7 cellular contexts compared by ENCODE assay signal in genomic region chr15:44784918-44785274, GRCh38. TPM values are rescaled to one million over a fixed set of nuclear protein-coding genes. Genes with fewer than 3 reads are reported as not detected.
DNase-seq lines count a peak whose midpoint lies in the region; ATAC-seq and TF ChIP-seq lines count a peak whose summit lies in the region.
"Not testable (repeated sequence)": the region's sequence is repeated elsewhere in the genome, so short reads cannot be mapped to it uniquely, and the experiment has no call there.

No MANE protein-coding gene starts in this region.

- H3K4me3 ChIP-seq in GM12865 (ENCODE audit: low read depth, low read length) = peak overlapping the region; percentile 62
- H3K4me3 ChIP-seq in left ventricle myocardium inferior = peak overlapping the region; percentile 87

- not testable (repeated sequence) for H3K9me3 ChIP-seq in left ventricle myocardium inferior (replicated peaks)

- not testable (repeated sequence) for H3K27me3 Mint-ChIP-seq in activated T-cell treated with anti-CD3 and anti-CD28 coated beads, Interleukin-2, amount 50 U/mL, for 72 hours (ENCODE audit: low read depth); stimulated activated memory B cell treated with anti-CD40 and anti-IgM and Interleukin-4, amounts not matched to agents 10 μg/mL and 1 μg/mL and 100 μg/mL, for 72 hours
- H3K27me3 Mint-ChIP-seq in nephron progenitor cell (ENCODE audit: low read depth, poor library complexity) = peaks cover 23% of the 10 kb centered on the region

- CTCF ChIA-PET in RWPE1 (lab: Yijun Ruan, JAX) = not testable (repeated sequence)

- not testable (repeated sequence) for H3K36me3 Mint-ChIP-seq in activated T-cell treated with anti-CD3 and anti-CD28 coated beads, Interleukin-2, amount 50 U/mL, for 72 hours (ENCODE audit: insufficient read depth in 2 of 2); nephron progenitor cell (ENCODE audit: low read depth); stimulated activated memory B cell treated with anti-CD40 and anti-IgM and Interleukin-4, amounts not matched to agents 10 μg/mL and 1 μg/mL and 100 μg/mL, for 72 hours

- H3K27ac Mint-ChIP-seq in activated T-cell treated with anti-CD3 and anti-CD28 coated beads, Interleukin-2, amount 50 U/mL, for 72 hours = peak overlapping the region; percentile 99
- not testable (repeated sequence) for H3K27ac Mint-ChIP-seq in nephron progenitor cell
- peak overlapping the region; percentile 99 for H3K27ac Mint-ChIP-seq in stimulated activated memory B cell treated with anti-CD40 and anti-IgM and Interleukin-4, amounts not matched to agents 10 μg/mL and 1 μg/mL and 100 μg/mL, for 72 hours

- TF ChIP-seq CTCF in GM12865 (IDR thresholded peaks at IDR 0.05; ENCODE audit: insufficient read depth, low read depth, low read length, missing control alignments); RWPE1 (conservative IDR thresholded peaks at IDR 0.05; ENCODE audit: low read depth): not testable (repeated sequence)
- TF ChIP-seq CTCF in left ventricle myocardium inferior (IDR thresholded peaks at IDR 0.05; ENCODE audit: borderline replicate concordance) (peak; percentile 35), nephron progenitor cell (IDR thresholded peaks at IDR 0.05) (peak; percentile 56)

- not testable (repeated sequence) for DNase-seq in GM12865 (ENCODE audit: low read depth); RWPE1 (ENCODE audit: low spot score); activated T-cell treated with anti-CD3 and anti-CD28 coated beads, Interleukin-2, amount 50 U/mL, for 72 hours; caudate nucleus (lab: John Stamatoyannopoulos, UW); left ventricle myocardium inferior; nephron progenitor cell

- H3K4me1 ChIP-seq in left ventricle myocardium inferior = not testable (repeated sequence)

- peaks cover 69% of the 10 kb centered on the region for H3K4me1 Mint-ChIP-seq in activated T-cell treated with anti-CD3 and anti-CD28 coated beads, Interleukin-2, amount 50 U/mL, for 72 hours (ENCODE audit: low read depth)
- peaks cover 19% of the 10 kb centered on the region for H3K4me1 Mint-ChIP-seq in nephron progenitor cell
- H3K4me1 Mint-ChIP-seq in stimulated activated memory B cell treated with anti-CD40 and anti-IgM and Interleukin-4, amounts not matched to agents 10 μg/mL and 1 μg/mL and 100 μg/mL, for 72 hours = not testable (repeated sequence)

- peak overlapping the region; percentile 80 for H3K27ac ChIP-seq in RWPE1
- peak overlapping the region; percentile 77 for H3K27ac ChIP-seq in caudate nucleus (ENCODE audit: low read depth, low read length)
- peak overlapping the region; percentile 90 for H3K27ac ChIP-seq in left ventricle myocardium inferior (replicated peaks)

- POLR2A ChIA-PET in RWPE1 (lab: Yijun Ruan, JAX; ENCODE audit: low non-redundant PET) = not testable (repeated sequence)

- H3K27me3 ChIP-seq in left ventricle myocardium inferior (ENCODE audit: low read depth) = not testable (repeated sequence)

- not testable (repeated sequence) for H3K9me3 Mint-ChIP-seq in activated T-cell treated with anti-CD3 and anti-CD28 coated beads, Interleukin-2, amount 50 U/mL, for 72 hours; nephron progenitor cell; stimulated activated memory B cell treated with anti-CD40 and anti-IgM and Interleukin-4, amounts not matched to agents 10 μg/mL and 1 μg/mL and 100 μg/mL, for 72 hours

- not testable (repeated sequence) for H3K36me3 ChIP-seq in left ventricle myocardium inferior

- peak overlapping the region; percentile 87 to 96 for H3K4me3 Mint-ChIP-seq in activated T-cell treated with anti-CD3 and anti-CD28 coated beads, Interleukin-2, amount 50 U/mL, for 72 hours
- H3K4me3 Mint-ChIP-seq in nephron progenitor cell = peak overlapping the region; percentile 89
- peak overlapping the region; percentile 96 for H3K4me3 Mint-ChIP-seq in stimulated activated memory B cell treated with anti-CD40 and anti-IgM and Interleukin-4, amounts not matched to agents 10 μg/mL and 1 μg/mL and 100 μg/mL, for 72 hours

- not testable (repeated sequence) for ATAC-seq in activated T-cell treated with anti-CD3 and anti-CD28 coated beads, Interleukin-2, amount 50 U/mL, for 72 hours (replicated peaks in 1 of 2); stimulated activated memory B cell treated with anti-CD40 and anti-IgM and Interleukin-4, amounts not matched to agents 10 μg/mL and 1 μg/mL and 100 μg/mL, for 72 hours

- intact Hi-C loops in left ventricle myocardium inferior (cut with micrococcal nuclease) = not testable (repeated sequence)

RNA-seq across cellular contexts. Expression of gene TRIM69, which starts 48.6 kb away (rescaled TPM):
- total RNA-seq in activated T-cell treated with anti-CD3 and anti-CD28 coated beads, Interleukin-2, amount 50 U/mL, for 72 hours = 10 to 100 TPM; 86.1 to 92.9 TPM
- 57.6 TPM for total RNA-seq in left ventricle myocardium inferior
